1 cellular context compared by ENCODE assay signal in the genomic region with DNA sequence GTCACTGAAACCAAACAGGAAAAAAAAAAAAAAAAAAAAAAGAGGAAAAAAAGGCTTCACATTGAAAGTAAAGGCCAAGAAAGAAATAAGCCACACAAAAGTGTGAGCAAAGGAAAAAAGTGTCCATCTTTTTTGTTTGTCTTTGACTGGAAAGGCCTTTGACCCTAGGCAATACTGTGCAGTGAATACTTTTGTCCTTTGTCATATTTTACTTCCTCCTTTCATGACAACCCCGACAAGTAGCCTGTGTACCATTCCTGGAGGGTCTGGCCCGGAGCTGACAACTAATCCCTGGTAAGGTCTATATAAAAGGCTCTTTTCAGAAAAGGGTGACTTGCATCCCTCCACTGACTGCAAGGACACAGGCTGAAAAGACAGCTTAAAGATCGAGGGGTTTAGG.
TF ChIP-seq lines count a peak whose summit lies in the region.

No MANE protein-coding gene starts in this region.

TF ChIP-seq in HepG2, 621 proteins besides CTCF, POLR2A, EP300 and RAD21 (continued from another document and continues in another):
- TF ChIP-seq, protein P1, sequence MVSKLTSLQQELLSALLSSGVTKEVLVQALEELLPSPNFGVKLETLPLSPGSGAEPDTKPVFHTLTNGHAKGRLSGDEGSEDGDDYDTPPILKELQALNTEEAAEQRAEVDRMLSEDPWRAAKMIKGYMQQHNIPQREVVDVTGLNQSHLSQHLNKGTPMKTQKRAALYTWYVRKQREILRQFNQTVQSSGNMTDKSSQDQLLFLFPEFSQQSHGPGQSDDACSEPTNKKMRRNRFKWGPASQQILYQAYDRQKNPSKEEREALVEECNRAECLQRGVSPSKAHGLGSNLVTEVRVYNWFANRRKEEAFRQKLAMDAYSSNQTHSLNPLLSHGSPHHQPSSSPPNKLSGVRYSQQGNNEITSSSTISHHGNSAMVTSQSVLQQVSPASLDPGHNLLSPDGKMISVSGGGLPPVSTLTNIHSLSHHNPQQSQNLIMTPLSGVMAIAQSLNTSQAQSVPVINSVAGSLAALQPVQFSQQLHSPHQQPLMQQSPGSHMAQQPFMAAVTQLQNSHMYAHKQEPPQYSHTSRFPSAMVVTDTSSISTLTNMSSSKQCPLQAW (CRISPR knock-in tag; IDR thresholded peaks at IDR 0.05): peak; percentile 50; the same call in 1 of the 2 replicates
- TF ChIP-seq, protein P2, sequence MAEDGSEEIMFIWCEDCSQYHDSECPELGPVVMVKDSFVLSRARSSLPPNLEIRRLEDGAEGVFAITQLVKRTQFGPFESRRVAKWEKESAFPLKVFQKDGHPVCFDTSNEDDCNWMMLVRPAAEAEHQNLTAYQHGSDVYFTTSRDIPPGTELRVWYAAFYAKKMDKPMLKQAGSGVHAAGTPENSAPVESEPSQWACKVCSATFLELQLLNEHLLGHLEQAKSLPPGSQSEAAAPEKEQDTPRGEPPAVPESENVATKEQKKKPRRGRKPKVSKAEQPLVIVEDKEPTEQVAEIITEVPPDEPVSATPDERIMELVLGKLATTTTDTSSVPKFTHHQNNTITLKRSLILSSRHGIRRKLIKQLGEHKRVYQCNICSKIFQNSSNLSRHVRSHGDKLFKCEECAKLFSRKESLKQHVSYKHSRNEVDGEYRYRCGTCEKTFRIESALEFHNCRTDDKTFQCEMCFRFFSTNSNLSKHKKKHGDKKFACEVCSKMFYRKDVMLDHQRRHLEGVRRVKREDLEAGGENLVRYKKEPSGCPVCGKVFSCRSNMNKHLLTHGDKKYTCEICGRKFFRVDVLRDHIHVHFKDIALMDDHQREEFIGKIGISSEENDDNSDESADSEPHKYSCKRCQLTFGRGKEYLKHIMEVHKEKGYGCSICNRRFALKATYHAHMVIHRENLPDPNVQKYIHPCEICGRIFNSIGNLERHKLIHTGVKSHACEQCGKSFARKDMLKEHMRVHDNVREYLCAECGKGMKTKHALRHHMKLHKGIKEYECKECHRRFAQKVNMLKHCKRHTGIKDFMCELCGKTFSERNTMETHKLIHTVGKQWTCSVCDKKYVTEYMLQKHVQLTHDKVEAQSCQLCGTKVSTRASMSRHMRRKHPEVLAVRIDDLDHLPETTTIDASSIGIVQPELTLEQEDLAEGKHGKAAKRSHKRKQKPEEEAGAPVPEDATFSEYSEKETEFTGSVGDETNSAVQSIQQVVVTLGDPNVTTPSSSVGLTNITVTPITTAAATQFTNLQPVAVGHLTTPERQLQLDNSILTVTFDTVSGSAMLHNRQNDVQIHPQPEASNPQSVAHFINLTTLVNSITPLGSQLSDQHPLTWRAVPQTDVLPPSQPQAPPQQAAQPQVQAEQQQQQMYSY (CRISPR knock-in tag; IDR thresholded peaks at IDR 0.05): no peak
- TF ChIP-seq NR1H2 (CRISPR knock-in tag; IDR thresholded peaks at IDR 0.05; ENCODE audit: borderline replicate concordance, low read depth) (no peak), SMAD1 (CRISPR knock-in tag; IDR thresholded peaks at IDR 0.05; ENCODE audit: borderline replicate concordance, low read depth) (no peak), ERF (CRISPR knock-in tag; IDR thresholded peaks at IDR 0.05) (no peak), ZNF431 (CRISPR knock-in tag; IDR thresholded peaks at IDR 0.05; ENCODE audit: borderline replicate concordance, low read depth) (no peak), SOX6 (IDR thresholded peaks at IDR 0.05) (no peak), SOX6 (CRISPR knock-in tag; IDR thresholded peaks at IDR 0.05) (peak; percentile 80), TMF1 (CRISPR knock-in tag; IDR thresholded peaks at IDR 0.05; ENCODE audit: low read depth) (no peak), FOXA3 (CRISPR knock-in tag; IDR thresholded peaks at IDR 0.05) (peak; percentile 41), POGZ (CRISPR knock-in tag; IDR thresholded peaks at IDR 0.05) (peak; percentile 40; the same call in 1 of the 2 replicates), ZNF644 (CRISPR knock-in tag; IDR thresholded peaks at IDR 0.05; ENCODE audit: low read depth) (peak; percentile 56; the same call in 1 of the 2 replicates), ATM (IDR thresholded peaks at IDR 0.05; ENCODE audit: borderline replicate concordance) (no peak), HMG20B (CRISPR knock-in tag; conservative IDR thresholded peaks at IDR 0.05) (no peak), NFIC (IDR thresholded peaks at IDR 0.05; ENCODE audit: low read length) (no peak), ZNF577 (CRISPR knock-in tag; IDR thresholded peaks at IDR 0.05; ENCODE audit: borderline replicate concordance, low read depth) (no peak), ASH2L (IDR thresholded peaks at IDR 0.05; ENCODE audit: insufficient read length, low read depth, low read length) (peak; percentile 43), ELF1 (CRISPR knock-in tag; IDR thresholded peaks at IDR 0.05) (0 out of 2 replicates have a peak, but pooled peaks have one; percentile 15), PTBP1 (IDR thresholded peaks at IDR 0.05; ENCODE audit: low read depth, low read length, poor library complexity, severe bottlenecking) (no peak), CCAR2 (optimal IDR thresholded peaks at IDR 0.05; ENCODE audit: low read depth, low read length) (no peak), ZBTB38 (CRISPR knock-in tag; IDR thresholded peaks at IDR 0.05) (no peak), ZNF672 (CRISPR knock-in tag; IDR thresholded peaks at IDR 0.05) (no peak), NR2F1 (CRISPR knock-in tag; IDR thresholded peaks at IDR 0.05) (peak in 1 of 2 experiments; percentile 80; a peak in 3 of 4 replicates)
- TF ChIP-seq, protein P3, sequence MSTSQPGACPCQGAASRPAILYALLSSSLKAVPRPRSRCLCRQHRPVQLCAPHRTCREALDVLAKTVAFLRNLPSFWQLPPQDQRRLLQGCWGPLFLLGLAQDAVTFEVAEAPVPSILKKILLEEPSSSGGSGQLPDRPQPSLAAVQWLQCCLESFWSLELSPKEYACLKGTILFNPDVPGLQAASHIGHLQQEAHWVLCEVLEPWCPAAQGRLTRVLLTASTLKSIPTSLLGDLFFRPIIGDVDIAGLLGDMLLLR (CRISPR knock-in tag; IDR thresholded peaks at IDR 0.05): no peak
- TF ChIP-seq, protein P4, sequence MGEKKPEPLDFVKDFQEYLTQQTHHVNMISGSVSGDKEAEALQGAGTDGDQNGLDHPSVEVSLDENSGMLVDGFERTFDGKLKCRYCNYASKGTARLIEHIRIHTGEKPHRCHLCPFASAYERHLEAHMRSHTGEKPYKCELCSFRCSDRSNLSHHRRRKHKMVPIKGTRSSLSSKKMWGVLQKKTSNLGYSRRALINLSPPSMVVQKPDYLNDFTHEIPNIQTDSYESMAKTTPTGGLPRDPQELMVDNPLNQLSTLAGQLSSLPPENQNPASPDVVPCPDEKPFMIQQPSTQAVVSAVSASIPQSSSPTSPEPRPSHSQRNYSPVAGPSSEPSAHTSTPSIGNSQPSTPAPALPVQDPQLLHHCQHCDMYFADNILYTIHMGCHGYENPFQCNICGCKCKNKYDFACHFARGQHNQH (CRISPR knock-in tag; IDR thresholded peaks at IDR 0.05): 0 out of 2 replicates have a peak, but pooled peaks have one; percentile 24
- TF ChIP-seq, protein P5, sequence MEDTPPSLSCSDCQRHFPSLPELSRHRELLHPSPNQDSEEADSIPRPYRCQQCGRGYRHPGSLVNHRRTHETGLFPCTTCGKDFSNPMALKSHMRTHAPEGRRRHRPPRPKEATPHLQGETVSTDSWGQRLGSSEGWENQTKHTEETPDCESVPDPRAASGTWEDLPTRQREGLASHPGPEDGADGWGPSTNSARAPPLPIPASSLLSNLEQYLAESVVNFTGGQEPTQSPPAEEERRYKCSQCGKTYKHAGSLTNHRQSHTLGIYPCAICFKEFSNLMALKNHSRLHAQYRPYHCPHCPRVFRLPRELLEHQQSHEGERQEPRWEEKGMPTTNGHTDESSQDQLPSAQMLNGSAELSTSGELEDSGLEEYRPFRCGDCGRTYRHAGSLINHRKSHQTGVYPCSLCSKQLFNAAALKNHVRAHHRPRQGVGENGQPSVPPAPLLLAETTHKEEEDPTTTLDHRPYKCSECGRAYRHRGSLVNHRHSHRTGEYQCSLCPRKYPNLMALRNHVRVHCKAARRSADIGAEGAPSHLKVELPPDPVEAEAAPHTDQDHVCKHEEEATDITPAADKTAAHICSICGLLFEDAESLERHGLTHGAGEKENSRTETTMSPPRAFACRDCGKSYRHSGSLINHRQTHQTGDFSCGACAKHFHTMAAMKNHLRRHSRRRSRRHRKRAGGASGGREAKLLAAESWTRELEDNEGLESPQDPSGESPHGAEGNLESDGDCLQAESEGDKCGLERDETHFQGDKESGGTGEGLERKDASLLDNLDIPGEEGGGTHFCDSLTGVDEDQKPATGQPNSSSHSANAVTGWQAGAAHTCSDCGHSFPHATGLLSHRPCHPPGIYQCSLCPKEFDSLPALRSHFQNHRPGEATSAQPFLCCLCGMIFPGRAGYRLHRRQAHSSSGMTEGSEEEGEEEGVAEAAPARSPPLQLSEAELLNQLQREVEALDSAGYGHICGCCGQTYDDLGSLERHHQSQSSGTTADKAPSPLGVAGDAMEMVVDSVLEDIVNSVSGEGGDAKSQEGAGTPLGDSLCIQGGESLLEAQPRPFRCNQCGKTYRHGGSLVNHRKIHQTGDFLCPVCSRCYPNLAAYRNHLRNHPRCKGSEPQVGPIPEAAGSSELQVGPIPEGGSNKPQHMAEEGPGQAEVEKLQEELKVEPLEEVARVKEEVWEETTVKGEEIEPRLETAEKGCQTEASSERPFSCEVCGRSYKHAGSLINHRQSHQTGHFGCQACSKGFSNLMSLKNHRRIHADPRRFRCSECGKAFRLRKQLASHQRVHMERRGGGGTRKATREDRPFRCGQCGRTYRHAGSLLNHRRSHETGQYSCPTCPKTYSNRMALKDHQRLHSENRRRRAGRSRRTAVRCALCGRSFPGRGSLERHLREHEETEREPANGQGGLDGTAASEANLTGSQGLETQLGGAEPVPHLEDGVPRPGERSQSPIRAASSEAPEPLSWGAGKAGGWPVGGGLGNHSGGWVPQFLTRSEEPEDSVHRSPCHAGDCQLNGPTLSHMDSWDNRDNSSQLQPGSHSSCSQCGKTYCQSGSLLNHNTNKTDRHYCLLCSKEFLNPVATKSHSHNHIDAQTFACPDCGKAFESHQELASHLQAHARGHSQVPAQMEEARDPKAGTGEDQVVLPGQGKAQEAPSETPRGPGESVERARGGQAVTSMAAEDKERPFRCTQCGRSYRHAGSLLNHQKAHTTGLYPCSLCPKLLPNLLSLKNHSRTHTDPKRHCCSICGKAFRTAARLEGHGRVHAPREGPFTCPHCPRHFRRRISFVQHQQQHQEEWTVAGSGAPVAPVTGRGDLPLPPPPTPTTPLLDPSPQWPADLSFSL (CRISPR knock-in tag; IDR thresholded peaks at IDR 0.05): peak; percentile 39; the same call in 1 of the 2 replicates
- TF ChIP-seq, protein P6, sequence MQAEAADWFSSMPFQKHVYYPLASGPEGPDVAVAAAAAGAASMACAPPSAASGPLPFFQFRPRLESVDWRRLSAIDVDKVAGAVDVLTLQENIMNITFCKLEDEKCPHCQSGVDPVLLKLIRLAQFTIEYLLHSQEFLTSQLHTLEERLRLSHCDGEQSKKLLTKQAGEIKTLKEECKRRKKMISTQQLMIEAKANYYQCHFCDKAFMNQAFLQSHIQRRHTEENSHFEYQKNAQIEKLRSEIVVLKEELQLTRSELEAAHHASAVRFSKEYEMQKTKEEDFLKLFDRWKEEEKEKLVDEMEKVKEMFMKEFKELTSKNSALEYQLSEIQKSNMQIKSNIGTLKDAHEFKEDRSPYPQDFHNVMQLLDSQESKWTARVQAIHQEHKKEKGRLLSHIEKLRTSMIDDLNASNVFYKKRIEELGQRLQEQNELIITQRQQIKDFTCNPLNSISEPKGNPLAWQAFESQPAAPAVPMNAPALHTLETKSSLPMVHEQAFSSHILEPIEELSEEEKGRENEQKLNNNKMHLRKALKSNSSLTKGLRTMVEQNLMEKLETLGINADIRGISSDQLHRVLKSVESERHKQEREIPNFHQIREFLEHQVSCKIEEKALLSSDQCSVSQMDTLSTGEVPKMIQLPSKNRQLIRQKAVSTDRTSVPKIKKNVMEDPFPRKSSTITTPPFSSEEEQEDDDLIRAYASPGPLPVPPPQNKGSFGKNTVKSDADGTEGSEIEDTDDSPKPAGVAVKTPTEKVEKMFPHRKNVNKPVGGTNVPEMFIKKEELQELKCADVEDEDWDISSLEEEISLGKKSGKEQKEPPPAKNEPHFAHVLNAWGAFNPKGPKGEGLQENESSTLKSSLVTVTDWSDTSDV (CRISPR knock-in tag; IDR thresholded peaks at IDR 0.05): no peak
- TF ChIP-seq, protein P7, sequence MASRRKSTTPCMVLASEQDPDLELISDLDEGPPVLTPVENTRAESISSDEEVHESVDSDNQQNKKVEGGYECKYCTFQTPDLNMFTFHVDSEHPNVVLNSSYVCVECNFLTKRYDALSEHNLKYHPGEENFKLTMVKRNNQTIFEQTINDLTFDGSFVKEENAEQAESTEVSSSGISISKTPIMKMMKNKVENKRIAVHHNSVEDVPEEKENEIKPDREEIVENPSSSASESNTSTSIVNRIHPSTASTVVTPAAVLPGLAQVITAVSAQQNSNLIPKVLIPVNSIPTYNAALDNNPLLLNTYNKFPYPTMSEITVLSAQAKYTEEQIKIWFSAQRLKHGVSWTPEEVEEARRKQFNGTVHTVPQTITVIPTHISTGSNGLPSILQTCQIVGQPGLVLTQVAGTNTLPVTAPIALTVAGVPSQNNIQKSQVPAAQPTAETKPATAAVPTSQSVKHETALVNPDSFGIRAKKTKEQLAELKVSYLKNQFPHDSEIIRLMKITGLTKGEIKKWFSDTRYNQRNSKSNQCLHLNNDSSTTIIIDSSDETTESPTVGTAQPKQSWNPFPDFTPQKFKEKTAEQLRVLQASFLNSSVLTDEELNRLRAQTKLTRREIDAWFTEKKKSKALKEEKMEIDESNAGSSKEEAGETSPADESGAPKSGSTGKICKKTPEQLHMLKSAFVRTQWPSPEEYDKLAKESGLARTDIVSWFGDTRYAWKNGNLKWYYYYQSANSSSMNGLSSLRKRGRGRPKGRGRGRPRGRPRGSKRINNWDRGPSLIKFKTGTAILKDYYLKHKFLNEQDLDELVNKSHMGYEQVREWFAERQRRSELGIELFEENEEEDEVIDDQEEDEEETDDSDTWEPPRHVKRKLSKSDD (CRISPR knock-in tag; IDR thresholded peaks at IDR 0.05; ENCODE audit: low read depth): no peak
- TF ChIP-seq, protein P8, sequence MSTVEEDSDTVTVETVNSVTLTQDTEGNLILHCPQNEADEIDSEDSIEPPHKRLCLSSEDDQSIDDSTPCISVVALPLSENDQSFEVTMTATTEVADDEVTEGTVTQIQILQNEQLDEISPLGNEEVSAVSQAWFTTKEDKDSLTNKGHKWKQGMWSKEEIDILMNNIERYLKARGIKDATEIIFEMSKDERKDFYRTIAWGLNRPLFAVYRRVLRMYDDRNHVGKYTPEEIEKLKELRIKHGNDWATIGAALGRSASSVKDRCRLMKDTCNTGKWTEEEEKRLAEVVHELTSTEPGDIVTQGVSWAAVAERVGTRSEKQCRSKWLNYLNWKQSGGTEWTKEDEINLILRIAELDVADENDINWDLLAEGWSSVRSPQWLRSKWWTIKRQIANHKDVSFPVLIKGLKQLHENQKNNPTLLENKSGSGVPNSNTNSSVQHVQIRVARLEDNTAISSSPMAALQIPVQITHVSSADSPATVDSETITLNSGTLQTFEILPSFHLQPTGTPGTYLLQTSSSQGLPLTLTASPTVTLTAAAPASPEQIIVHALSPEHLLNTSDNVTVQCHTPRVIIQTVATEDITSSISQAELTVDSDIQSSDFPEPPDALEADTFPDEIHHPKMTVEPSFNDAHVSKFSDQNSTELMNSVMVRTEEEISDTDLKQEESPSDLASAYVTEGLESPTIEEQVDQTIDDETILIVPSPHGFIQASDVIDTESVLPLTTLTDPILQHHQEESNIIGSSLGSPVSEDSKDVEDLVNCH (CRISPR knock-in tag; IDR thresholded peaks at IDR 0.05): no peak
- TF ChIP-seq, protein P9, sequence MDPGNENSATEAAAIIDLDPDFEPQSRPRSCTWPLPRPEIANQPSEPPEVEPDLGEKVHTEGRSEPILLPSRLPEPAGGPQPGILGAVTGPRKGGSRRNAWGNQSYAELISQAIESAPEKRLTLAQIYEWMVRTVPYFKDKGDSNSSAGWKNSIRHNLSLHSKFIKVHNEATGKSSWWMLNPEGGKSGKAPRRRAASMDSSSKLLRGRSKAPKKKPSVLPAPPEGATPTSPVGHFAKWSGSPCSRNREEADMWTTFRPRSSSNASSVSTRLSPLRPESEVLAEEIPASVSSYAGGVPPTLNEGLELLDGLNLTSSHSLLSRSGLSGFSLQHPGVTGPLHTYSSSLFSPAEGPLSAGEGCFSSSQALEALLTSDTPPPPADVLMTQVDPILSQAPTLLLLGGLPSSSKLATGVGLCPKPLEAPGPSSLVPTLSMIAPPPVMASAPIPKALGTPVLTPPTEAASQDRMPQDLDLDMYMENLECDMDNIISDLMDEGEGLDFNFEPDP (CRISPR knock-in tag; conservative IDR thresholded peaks at IDR 0.05): no peak
